In genomic region chr11:46238967-46239800, GRCh38 we compare ENCODE assay signal across 1 cellular context.
TF ChIP-seq lines count a peak whose summit lies in the region.

No MANE protein-coding gene starts in this region.

TF ChIP-seq in K562, 482 proteins besides CTCF, POLR2A, EP300 and RAD21 (continued from another document and continues in another):
- TF ChIP-seq HMBOX1 (IDR thresholded peaks at IDR 0.05) (no peak), ETV5 (CRISPR knock-in tag; IDR thresholded peaks at IDR 0.05; ENCODE audit: low read depth) (peak; percentile 80), RBM22 (IDR thresholded peaks at IDR 0.05; ENCODE audit: low read depth, low read length, poor library complexity, severe bottlenecking) (peak; percentile 80), ERF (CRISPR knock-in tag; IDR thresholded peaks at IDR 0.05) (no peak), NR2C2 (CRISPR knock-in tag; IDR thresholded peaks at IDR 0.05) (no peak), NR2C2 (tag; IDR thresholded peaks at IDR 0.05) (no peak), ETS2 (tag; IDR thresholded peaks at IDR 0.05; ENCODE audit: borderline replicate concordance, poor library complexity, severe bottlenecking) (no peak), IRF1 (CRISPR knock-in tag; IDR thresholded peaks at IDR 0.05; ENCODE audit: borderline replicate concordance) (no peak), ZNF609 (CRISPR knock-in tag; IDR thresholded peaks at IDR 0.05; ENCODE audit: borderline replicate concordance) (0 out of 2 replicates have a peak, but pooled peaks have one; percentile 61), SMC3 (conservative IDR thresholded peaks at IDR 0.05; ENCODE audit: insufficient read depth, low read depth, low read length) (peak; percentile 93), CGGBP1 (CRISPR knock-in tag; IDR thresholded peaks at IDR 0.05) (no peak), KLF16 (IDR thresholded peaks at IDR 0.05) (peak; percentile 79), TEAD1 (CRISPR knock-in tag; IDR thresholded peaks at IDR 0.05) (peak in 1 of 2 experiments; percentile 69; a peak in 2 of 4 replicates), EGR1 (conservative IDR thresholded peaks at IDR 0.05) (peak; percentile 95), MCM5 (IDR thresholded peaks at IDR 0.05; ENCODE audit: low read depth) (no peak), STAT6 (CRISPR knock-in tag; IDR thresholded peaks at IDR 0.05) (0 out of 2 replicates have a peak, but pooled peaks have one; percentile 77), HMGN3 (IDR thresholded peaks at IDR 0.05; ENCODE audit: borderline replicate concordance, extremely low read depth, insufficient read length, low read depth, low read length) (peak; percentile 92), FOXK1 (CRISPR knock-in tag; IDR thresholded peaks at IDR 0.05; ENCODE audit: borderline replicate concordance) (peak; percentile 89), ZBTB33 (CRISPR knock-in tag; IDR thresholded peaks at IDR 0.05) (peak; percentile 96), ZNF584 (CRISPR knock-in tag; IDR thresholded peaks at IDR 0.05; ENCODE audit: low read depth) (0 out of 2 replicates have a peak, but pooled peaks have one; percentile 33), TGIF2 (CRISPR knock-in tag; IDR thresholded peaks at IDR 0.05) (no peak), HEY1 (CRISPR knock-in tag; IDR thresholded peaks at IDR 0.05; ENCODE audit: borderline replicate concordance) (no peak), FOXP1 (CRISPR knock-in tag; IDR thresholded peaks at IDR 0.05) (peak; percentile 82; the same call in 1 of the 2 replicates), TRIM28 (IDR thresholded peaks at IDR 0.05) (no peak), THRB (CRISPR knock-in tag; conservative IDR thresholded peaks at IDR 0.05) (no peak), TAF9B (IDR thresholded peaks at IDR 0.05; ENCODE audit: partially characterized antibody) (no peak), FOXM1 (IDR thresholded peaks at IDR 0.05; ENCODE audit: low read depth) (no peak), FOXM1 (CRISPR knock-in tag; IDR thresholded peaks at IDR 0.05; ENCODE audit: low read depth) (peak; percentile 57; the same call in 1 of the 2 replicates), CHD2 (IDR thresholded peaks at IDR 0.05; ENCODE audit: low read depth, low read length) (no peak), RBM15 (IDR thresholded peaks at IDR 0.05; ENCODE audit: insufficient read depth, low read length) (no peak), SPI1 (IDR thresholded peaks at IDR 0.05; ENCODE audit: borderline replicate concordance, low read depth, low read length) (peak; percentile 61; the same call in 1 of the 2 replicates), FOSL1 (tag; conservative IDR thresholded peaks at IDR 0.05) (peak; percentile 20; the same call in 1 of the 2 replicates), SMARCA4 (IDR thresholded peaks at IDR 0.05) (peak; percentile 59; the same call in 1 of the 2 replicates), ARID1B (IDR thresholded peaks at IDR 0.05) (peak; percentile 52), ARID2 (IDR thresholded peaks at IDR 0.05) (peak; percentile 68; the same call in 1 of the 2 replicates), RHOXF2B (CRISPR knock-in tag; conservative IDR thresholded peaks at IDR 0.05) (no peak), PHF21A (IDR thresholded peaks at IDR 0.05; ENCODE audit: borderline replicate concordance, low read depth) (no peak), SP2 (IDR thresholded peaks at IDR 0.05; ENCODE audit: extremely low read depth, low read depth, low read length, poor library complexity, severe bottlenecking) (no peak), CTCFL (IDR thresholded peaks at IDR 0.05; ENCODE audit: borderline replicate concordance, insufficient read depth, low read depth, low read length, poor library complexity, severe bottlenecking) (peak; percentile 93), CC2D1A (IDR thresholded peaks at IDR 0.05) (peak; percentile 47; the same call in 1 of the 2 replicates), PRMT5 (CRISPR knock-in tag; IDR thresholded peaks at IDR 0.05) (no peak), KHSRP (IDR thresholded peaks at IDR 0.05) (no peak), MAX (CRISPR knock-in tag; IDR thresholded peaks at IDR 0.05) (peak; percentile 23; the same call in 1 of the 2 replicates), HIVEP1 (CRISPR knock-in tag; IDR thresholded peaks at IDR 0.05) (no peak), SRSF3 (IDR thresholded peaks at IDR 0.05; ENCODE audit: insufficient read depth, low read length) (no peak), CEBPG (CRISPR knock-in tag; IDR thresholded peaks at IDR 0.05) (0 out of 2 replicates have a peak, but pooled peaks have one; percentile 7), CEBPG (tag; conservative IDR thresholded peaks at IDR 0.05 in 1 of 2, IDR thresholded peaks at IDR 0.05 in 1 of 2) (no peak), EP400 (IDR thresholded peaks at IDR 0.05) (peak; percentile 50; the same call in 1 of the 2 replicates), GATA2 (CRISPR knock-in tag; IDR thresholded peaks at IDR 0.05) (no peak), ZNF23 (CRISPR knock-in tag; IDR thresholded peaks at IDR 0.05) (no peak), HLTF (IDR thresholded peaks at IDR 0.05) (no peak)
